ENCODE assay signal across 1 cellular context in the genomic region with DNA sequence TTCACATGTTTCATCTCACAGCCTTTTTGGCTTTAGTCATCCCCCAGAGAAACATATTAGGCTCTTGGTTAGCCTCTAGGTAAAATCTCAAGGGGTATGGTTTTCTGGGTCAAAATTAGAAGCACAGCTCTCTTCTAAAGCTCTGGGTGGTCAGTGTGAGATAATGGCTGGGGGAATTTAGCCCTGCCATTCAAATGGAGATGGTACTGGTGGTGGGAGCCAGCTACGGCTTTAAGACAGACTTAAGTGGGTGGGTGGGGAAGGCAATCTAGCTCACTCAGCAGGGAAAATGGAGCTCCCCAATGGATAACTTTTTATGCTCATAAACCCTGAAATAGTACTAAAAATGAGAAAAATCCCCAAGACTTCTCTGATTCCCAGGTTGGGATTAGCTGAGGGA.
TF ChIP-seq lines count a peak whose summit lies in the region.

No MANE protein-coding gene starts in this region.

TF ChIP-seq in GM23338, 12 proteins besides CTCF, POLR2A, EP300 and RAD21 (continued from another document):
- TF ChIP-seq, protein P1, sequence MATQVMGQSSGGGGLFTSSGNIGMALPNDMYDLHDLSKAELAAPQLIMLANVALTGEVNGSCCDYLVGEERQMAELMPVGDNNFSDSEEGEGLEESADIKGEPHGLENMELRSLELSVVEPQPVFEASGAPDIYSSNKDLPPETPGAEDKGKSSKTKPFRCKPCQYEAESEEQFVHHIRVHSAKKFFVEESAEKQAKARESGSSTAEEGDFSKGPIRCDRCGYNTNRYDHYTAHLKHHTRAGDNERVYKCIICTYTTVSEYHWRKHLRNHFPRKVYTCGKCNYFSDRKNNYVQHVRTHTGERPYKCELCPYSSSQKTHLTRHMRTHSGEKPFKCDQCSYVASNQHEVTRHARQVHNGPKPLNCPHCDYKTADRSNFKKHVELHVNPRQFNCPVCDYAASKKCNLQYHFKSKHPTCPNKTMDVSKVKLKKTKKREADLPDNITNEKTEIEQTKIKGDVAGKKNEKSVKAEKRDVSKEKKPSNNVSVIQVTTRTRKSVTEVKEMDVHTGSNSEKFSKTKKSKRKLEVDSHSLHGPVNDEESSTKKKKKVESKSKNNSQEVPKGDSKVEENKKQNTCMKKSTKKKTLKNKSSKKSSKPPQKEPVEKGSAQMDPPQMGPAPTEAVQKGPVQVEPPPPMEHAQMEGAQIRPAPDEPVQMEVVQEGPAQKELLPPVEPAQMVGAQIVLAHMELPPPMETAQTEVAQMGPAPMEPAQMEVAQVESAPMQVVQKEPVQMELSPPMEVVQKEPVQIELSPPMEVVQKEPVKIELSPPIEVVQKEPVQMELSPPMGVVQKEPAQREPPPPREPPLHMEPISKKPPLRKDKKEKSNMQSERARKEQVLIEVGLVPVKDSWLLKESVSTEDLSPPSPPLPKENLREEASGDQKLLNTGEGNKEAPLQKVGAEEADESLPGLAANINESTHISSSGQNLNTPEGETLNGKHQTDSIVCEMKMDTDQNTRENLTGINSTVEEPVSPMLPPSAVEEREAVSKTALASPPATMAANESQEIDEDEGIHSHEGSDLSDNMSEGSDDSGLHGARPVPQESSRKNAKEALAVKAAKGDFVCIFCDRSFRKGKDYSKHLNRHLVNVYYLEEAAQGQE (IDR thresholded peaks at IDR 0.05; ENCODE audit: unreplicated experiment) = no peak
- TF ChIP-seq CREB1 (CRISPR knock-in tag; IDR thresholded peaks at IDR 0.05; ENCODE audit: low read depth) (no peak), EZH2phosphoT487 (IDR thresholded peaks at IDR 0.05; ENCODE audit: unreplicated experiment) (no peak)
- TF ChIP-seq, protein P2, sequence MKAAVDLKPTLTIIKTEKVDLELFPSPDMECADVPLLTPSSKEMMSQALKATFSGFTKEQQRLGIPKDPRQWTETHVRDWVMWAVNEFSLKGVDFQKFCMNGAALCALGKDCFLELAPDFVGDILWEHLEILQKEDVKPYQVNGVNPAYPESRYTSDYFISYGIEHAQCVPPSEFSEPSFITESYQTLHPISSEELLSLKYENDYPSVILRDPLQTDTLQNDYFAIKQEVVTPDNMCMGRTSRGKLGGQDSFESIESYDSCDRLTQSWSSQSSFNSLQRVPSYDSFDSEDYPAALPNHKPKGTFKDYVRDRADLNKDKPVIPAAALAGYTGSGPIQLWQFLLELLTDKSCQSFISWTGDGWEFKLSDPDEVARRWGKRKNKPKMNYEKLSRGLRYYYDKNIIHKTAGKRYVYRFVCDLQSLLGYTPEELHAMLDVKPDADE (IDR thresholded peaks at IDR 0.05) = no peak
- TF ChIP-seq, protein P3, sequence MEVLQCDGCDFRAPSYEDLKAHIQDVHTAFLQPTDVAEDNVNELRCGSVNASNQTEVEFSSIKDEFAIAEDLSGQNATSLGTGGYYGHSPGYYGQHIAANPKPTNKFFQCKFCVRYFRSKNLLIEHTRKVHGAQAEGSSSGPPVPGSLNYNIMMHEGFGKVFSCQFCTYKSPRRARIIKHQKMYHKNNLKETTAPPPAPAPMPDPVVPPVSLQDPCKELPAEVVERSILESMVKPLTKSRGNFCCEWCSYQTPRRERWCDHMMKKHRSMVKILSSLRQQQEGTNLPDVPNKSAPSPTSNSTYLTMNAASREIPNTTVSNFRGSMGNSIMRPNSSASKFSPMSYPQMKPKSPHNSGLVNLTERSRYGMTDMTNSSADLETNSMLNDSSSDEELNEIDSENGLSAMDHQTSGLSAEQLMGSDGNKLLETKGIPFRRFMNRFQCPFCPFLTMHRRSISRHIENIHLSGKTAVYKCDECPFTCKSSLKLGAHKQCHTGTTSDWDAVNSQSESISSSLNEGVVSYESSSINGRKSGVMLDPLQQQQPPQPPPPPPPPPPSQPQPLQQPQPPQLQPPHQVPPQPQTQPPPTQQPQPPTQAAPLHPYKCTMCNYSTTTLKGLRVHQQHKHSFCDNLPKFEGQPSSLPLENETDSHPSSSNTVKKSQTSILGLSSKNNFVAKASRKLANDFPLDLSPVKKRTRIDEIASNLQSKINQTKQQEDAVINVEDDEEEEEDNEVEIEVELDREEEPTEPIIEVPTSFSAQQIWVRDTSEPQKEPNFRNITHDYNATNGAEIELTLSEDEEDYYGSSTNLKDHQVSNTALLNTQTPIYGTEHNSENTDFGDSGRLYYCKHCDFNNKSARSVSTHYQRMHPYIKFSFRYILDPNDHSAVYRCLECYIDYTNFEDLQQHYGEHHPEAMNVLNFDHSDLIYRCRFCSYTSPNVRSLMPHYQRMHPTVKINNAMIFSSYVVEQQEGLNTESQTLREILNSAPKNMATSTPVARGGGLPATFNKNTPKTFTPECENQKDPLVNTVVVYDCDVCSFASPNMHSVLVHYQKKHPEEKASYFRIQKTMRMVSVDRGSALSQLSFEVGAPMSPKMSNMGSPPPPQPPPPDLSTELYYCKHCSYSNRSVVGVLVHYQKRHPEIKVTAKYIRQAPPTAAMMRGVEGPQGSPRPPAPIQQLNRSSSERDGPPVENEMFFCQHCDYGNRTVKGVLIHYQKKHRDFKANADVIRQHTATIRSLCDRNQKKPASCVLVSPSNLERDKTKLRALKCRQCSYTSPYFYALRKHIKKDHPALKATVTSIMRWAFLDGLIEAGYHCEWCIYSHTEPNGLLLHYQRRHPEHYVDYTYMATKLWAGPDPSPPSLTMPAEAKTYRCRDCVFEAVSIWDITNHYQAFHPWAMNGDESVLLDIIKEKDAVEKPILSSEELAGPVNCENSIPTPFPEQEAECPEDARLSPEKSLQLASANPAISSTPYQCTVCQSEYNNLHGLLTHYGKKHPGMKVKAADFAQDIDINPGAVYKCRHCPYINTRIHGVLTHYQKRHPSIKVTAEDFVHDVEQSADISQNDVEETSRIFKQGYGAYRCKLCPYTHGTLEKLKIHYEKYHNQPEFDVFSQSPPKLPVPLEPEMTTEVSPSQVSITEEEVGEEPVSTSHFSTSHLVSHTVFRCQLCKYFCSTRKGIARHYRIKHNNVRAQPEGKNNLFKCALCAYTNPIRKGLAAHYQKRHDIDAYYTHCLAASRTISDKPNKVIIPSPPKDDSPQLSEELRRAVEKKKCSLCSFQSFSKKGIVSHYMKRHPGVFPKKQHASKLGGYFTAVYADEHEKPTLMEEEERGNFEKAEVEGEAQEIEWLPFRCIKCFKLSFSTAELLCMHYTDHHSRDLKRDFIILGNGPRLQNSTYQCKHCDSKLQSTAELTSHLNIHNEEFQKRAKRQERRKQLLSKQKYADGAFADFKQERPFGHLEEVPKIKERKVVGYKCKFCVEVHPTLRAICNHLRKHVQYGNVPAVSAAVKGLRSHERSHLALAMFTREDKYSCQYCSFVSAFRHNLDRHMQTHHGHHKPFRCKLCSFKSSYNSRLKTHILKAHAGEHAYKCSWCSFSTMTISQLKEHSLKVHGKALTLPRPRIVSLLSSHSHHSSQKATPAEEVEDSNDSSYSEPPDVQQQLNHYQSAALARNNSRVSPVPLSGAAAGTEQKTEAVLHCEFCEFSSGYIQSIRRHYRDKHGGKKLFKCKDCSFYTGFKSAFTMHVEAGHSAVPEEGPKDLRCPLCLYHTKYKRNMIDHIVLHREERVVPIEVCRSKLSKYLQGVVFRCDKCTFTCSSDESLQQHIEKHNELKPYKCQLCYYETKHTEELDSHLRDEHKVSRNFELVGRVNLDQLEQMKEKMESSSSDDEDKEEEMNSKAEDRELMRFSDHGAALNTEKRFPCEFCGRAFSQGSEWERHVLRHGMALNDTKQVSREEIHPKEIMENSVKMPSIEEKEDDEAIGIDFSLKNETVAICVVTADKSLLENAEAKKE (CRISPR knock-in tag; IDR thresholded peaks at IDR 0.05) = no peak
